ENCODE assay signal across 3 cellular contexts in genomic region chr22:47933226-47933625, GRCh38.
"Had no signal": no experiment of that assay in that cellular context is flagged by ENCODE, and none has a peak within 500 bp of the region (broad histone marks: within the 10 kb centered on the region; RNA-seq: fewer than 3 reads in every experiment).

No MANE protein-coding gene starts in this region.

- H3K4me3 ChIP-seq: GM12878 had no signal

- ATAC-seq: GM12878 had no signal

- DNase-seq: GDM1, GF-D8 had no signal
